ENCODE assay signal across 8 cellular contexts in the genomic region with DNA sequence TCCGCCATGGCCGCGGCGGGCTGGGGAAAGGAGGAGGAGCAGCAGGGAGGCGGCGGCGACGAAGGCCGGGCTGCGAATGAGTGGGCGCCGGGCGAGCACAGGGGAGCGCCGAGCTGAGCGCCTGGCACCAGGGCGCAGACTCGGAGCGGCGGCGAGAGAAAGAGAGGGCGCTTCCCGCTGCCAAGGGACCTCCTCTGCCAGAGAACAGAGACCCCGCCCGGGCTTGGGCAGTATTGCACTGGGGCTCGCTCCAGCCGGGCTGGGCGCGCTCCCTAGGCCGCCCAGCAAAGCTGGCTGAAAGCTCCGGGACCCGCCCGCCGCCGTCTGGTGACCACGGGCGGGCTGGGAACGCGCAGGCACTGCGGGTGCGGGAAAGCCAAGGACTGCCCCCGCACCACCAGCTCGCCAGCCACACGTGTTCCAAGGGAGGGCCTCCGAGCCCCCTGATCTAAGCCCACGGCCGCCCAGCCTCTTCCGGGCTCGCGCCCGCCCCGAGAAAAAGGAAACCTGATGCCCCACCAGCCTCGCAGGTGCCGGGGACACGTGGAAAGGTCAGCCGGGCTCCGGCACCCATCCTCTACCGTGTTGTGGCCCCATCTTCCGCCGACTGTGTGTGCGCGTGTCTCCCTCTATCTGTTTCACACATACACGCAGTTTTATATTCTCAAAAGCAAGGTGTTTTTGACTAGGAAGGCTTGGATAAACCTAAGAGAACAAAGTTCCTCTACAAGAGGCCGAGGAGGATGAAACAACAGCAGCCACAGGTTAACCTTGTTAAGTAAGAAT. TPM values are rescaled to one million over a fixed set of nuclear protein-coding genes. Genes with fewer than 3 reads are reported as not detected.
DNase-seq lines count a peak whose midpoint lies in the region; ATAC-seq and TF ChIP-seq lines count a peak whose summit lies in the region.

CCDC6 (minus strand) TSS at position 140 of the 786 bp plus-strand sequence; CDS start at position 8, 132 bp downstream.

- H3K36me3 Mint-ChIP-seq in CD8-positive, alpha-beta T cell: peaks cover 19% of the 10 kb centered on the region
- peaks cover 7% of the 10 kb centered on the region for H3K36me3 Mint-ChIP-seq in activated CD4-positive, alpha-beta memory T cell treated with anti-CD3 and anti-CD28 coated beads, Interleukin-2, amount 10 ng/mL, durations not matched to agents 7 days and 5 days (ENCODE audit: low read depth)

- WGBS in lung, 2 donors: 0% methylated on average over 40 to 64 of the region's 64 CpGs

- peak within 1 kb of the TSS; percentile 95 for H3K4me3 Mint-ChIP-seq in CD8-positive, alpha-beta T cell
- peak within 1 kb of the TSS; percentile 90 for H3K4me3 Mint-ChIP-seq in activated CD4-positive, alpha-beta memory T cell treated with anti-CD3 and anti-CD28 coated beads, Interleukin-2, amount 10 ng/mL, durations not matched to agents 7 days and 5 days

- H3K27me3 ChIP-seq in CD8-positive, alpha-beta T cell (ENCODE audit: insufficient read depth, low read length): no peaks in the 10 kb centered on the region
- no peaks in the 10 kb centered on the region for H3K27me3 ChIP-seq in duodenal mucosa (ENCODE audit: control insufficient read depth in 1 of 2, insufficient read depth in 2 of 2, low read length in 2 of 2)
- no peaks in the 10 kb centered on the region for H3K27me3 ChIP-seq in lung (ENCODE audit: control insufficient read depth, insufficient read depth)

- peak; percentile 87 to 95 (median 93) for DNase-seq in CD8-positive, alpha-beta T cell
- peak; percentile 95 for DNase-seq in HK-2 (ENCODE audit: unreplicated experiment)
- DNase-seq in NCI-H82 treated with DMSO at 0.1 percent for 48 hours (lab: John Stamatoyannopoulos, UW; ENCODE audit: unreplicated experiment): peak; percentile 74
- peak; percentile 92 for DNase-seq in activated CD4-positive, alpha-beta memory T cell treated with anti-CD3 and anti-CD28 coated beads, Interleukin-2, amount 10 ng/mL, durations not matched to agents 7 days and 5 days
- DNase-seq in lung (ENCODE audit: low spot score): peak; percentile 94
- peak; percentile 84 to 90 (median 85) for DNase-seq in stimulated activated CD4-positive, alpha-beta T cell treated with anti-CD3 and anti-CD28 coated beads, TNF-alpha, amount 100 ng/mL, for 4 hours (ENCODE audit: low read depth in 3 of 3)

- no peaks in the 10 kb centered on the region for H3K9me3 ChIP-seq in CD8-positive, alpha-beta T cell (ENCODE audit: low read length)
- H3K9me3 ChIP-seq in duodenal mucosa (ENCODE audit: control insufficient read depth in 1 of 2, low read length in 2 of 2) (no peaks in the 10 kb centered on the region), lung (ENCODE audit: control insufficient read depth in 2 of 2, insufficient read depth in 1 of 2, low read length in 1 of 2) (no peaks in the 10 kb centered on the region)

- H3K4me1 ChIP-seq in CD8-positive, alpha-beta T cell (ENCODE audit: insufficient read depth, low read length): peaks cover 41% of the 10 kb centered on the region
- peaks cover 28 to 42% of the 10 kb centered on the region in 2 donors for H3K4me1 ChIP-seq in duodenal mucosa (ENCODE audit: control insufficient read depth in 1 of 2, insufficient read depth in 2 of 2, low read length in 2 of 2)
- peaks cover 12 to 14% of the 10 kb centered on the region in 2 donors for H3K4me1 ChIP-seq in lung (ENCODE audit: control insufficient read depth in 2 of 2, insufficient read depth in 2 of 2, low read length in 2 of 2)

- H3K9ac ChIP-seq in duodenal mucosa (ENCODE audit: low read depth in 1 of 2, low read length in 2 of 2): peak within 1 kb of the TSS; percentile 95 to 97

- H3K36me3 ChIP-seq in CD8-positive, alpha-beta T cell (ENCODE audit: insufficient read depth, low read length): no peaks in the 10 kb centered on the region
- no peaks in the 10 kb centered on the region for H3K36me3 ChIP-seq in duodenal mucosa (ENCODE audit: control insufficient read depth in 1 of 2, insufficient read depth in 2 of 2, low read length in 2 of 2)
- peaks cover 0 to 3% of the 10 kb centered on the region in 2 donors for H3K36me3 ChIP-seq in lung (ENCODE audit: control insufficient read depth in 2 of 2, insufficient read depth in 2 of 2, low read length in 2 of 2)

- POLR2A ChIA-PET in CD8-positive, alpha-beta T cell (lab: Charles Lee): interaction anchor here (0.6 to 1.2 kb wide), 5 partner anchors 21 to 716 kb away, joined by 3 to 7 read pairs (median 3); no protein-coding TSS in a partner anchor
- POLR2A ChIA-PET in activated CD4-positive, alpha-beta memory T cell treated with anti-CD3 and anti-CD28 coated beads, Interleukin-2, amount 10 ng/mL, durations not matched to agents 7 days and 5 days (lab: Charles Lee): interaction anchor here (0.7 to 4.0 kb wide), 15 partner anchors 12 to 873 kb away, joined by 3 to 43 read pairs (median 5); partner anchors contain the start of gene CDK1

- H3K27me3 Mint-ChIP-seq in CD8-positive, alpha-beta T cell (ENCODE audit: low read depth): no peaks in the 10 kb centered on the region
- no peaks in the 10 kb centered on the region for H3K27me3 Mint-ChIP-seq in activated CD4-positive, alpha-beta memory T cell treated with anti-CD3 and anti-CD28 coated beads, Interleukin-2, amount 10 ng/mL, durations not matched to agents 7 days and 5 days

- ATAC-seq in CD8-positive, alpha-beta T cell: peak; percentile 89
- ATAC-seq in GM19452 (IDR thresholded peaks at IDR 0.05; ENCODE audit: unreplicated experiment) (peak; percentile 82), lung (ENCODE audit: insufficient read depth, low FRiP score) (peak; percentile 92)

- H3K4me3 ChIP-seq in CD8-positive, alpha-beta T cell (ENCODE audit: low read depth, low read length): peak within 1 kb of the TSS; percentile 84
- H3K4me3 ChIP-seq in duodenal mucosa (ENCODE audit: low read depth in 1 of 2, low read length in 2 of 2) (peak within 1 kb of the TSS; percentile 86 to 93), lung (peak within 1 kb of the TSS; percentile 89)

- peak within 1 kb of the TSS; percentile 97 for H3K27ac Mint-ChIP-seq in CD8-positive, alpha-beta T cell
- H3K27ac Mint-ChIP-seq in activated CD4-positive, alpha-beta memory T cell treated with anti-CD3 and anti-CD28 coated beads, Interleukin-2, amount 10 ng/mL, durations not matched to agents 7 days and 5 days: peak within 1 kb of the TSS; percentile 97

- H3K9me3 Mint-ChIP-seq in CD8-positive, alpha-beta T cell: no peaks in the 10 kb centered on the region
- H3K9me3 Mint-ChIP-seq in activated CD4-positive, alpha-beta memory T cell treated with anti-CD3 and anti-CD28 coated beads, Interleukin-2, amount 10 ng/mL, durations not matched to agents 7 days and 5 days: no peaks in the 10 kb centered on the region

- TF ChIP-seq CTCF in CD8-positive, alpha-beta T cell (IDR thresholded peaks at IDR 0.05): peak; percentile 80
- TF ChIP-seq CTCF in lung (IDR thresholded peaks at IDR 0.05; ENCODE audit: control extremely low read depth, extremely low read depth): peak; percentile 50

- intact Hi-C loops in CD8-positive, alpha-beta T cell (cut with DNase I, micrococcal nuclease): loop anchor here (1.0 to 5.0 kb wide), 9 partner anchors 42 to 1996 kb away; partner anchors contain the start of genes ARID5B (in 1 of the 2), CDK1 (in 1 of the 2) and TFAM (in 1 of the 2)

- H3K4me1 Mint-ChIP-seq in CD8-positive, alpha-beta T cell (ENCODE audit: low read depth): peaks cover 62% of the 10 kb centered on the region
- peaks cover 51% of the 10 kb centered on the region for H3K4me1 Mint-ChIP-seq in activated CD4-positive, alpha-beta memory T cell treated with anti-CD3 and anti-CD28 coated beads, Interleukin-2, amount 10 ng/mL, durations not matched to agents 7 days and 5 days

- CTCF ChIA-PET in CD8-positive, alpha-beta T cell (lab: Charles Lee): interaction anchor here (0.8 to 2.7 kb wide), 11 partner anchors 9 to 100 kb away, joined by 3 to 16 read pairs (median 3); no protein-coding TSS in a partner anchor
- CTCF ChIA-PET in activated CD4-positive, alpha-beta memory T cell treated with anti-CD3 and anti-CD28 coated beads, Interleukin-2, amount 10 ng/mL, durations not matched to agents 7 days and 5 days (lab: Charles Lee): interaction anchor here (0.6 to 2.9 kb wide), 27 partner anchors 9 to 1638 kb away, joined by 3 to 49 read pairs (median 4); partner anchors contain the start of genes CDK1 and CISD1

- peak within 1 kb of the TSS; percentile 77 for H3K27ac ChIP-seq in CD8-positive, alpha-beta T cell (ENCODE audit: low read depth, low read length)
- H3K27ac ChIP-seq in duodenal mucosa (ENCODE audit: low read depth, low read length) (peak within 1 kb of the TSS; percentile 82), lung (ENCODE audit: low read depth in 1 of 2, low read length in 1 of 2) (peak within 1 kb of the TSS; percentile 93 to 95)

RNA-seq across cellular contexts. Expression of gene CCDC6, which starts in this region (rescaled TPM):
- total RNA-seq in CD8-positive, alpha-beta T cell: 10 to 100 TPM; 21.6 to 23.7 TPM
- 10 to 100 TPM; 22.4 to 22.6 TPM for total RNA-seq in activated CD4-positive, alpha-beta memory T cell treated with anti-CD3 and anti-CD28 coated beads, Interleukin-2, amount 10 ng/mL, durations not matched to agents 7 days and 5 days
- 10 to 100 TPM; 42.7 to 77.2 TPM for total RNA-seq in lung
- 10 to 100 TPM; 13.2 to 13.5 TPM for polyA plus RNA-seq in lung

Comparison
In these comparisons a context has a peak if more than half of its experiments do, and no peak if none do; other contexts are left out.
1. Peak in every context shown above with its lines: DNase-seq, ATAC-seq, H3K4me3 ChIP-seq and H3K27ac ChIP-seq.